Comparison of ENCODE assay signal across 11 cellular contexts in the genomic region with DNA sequence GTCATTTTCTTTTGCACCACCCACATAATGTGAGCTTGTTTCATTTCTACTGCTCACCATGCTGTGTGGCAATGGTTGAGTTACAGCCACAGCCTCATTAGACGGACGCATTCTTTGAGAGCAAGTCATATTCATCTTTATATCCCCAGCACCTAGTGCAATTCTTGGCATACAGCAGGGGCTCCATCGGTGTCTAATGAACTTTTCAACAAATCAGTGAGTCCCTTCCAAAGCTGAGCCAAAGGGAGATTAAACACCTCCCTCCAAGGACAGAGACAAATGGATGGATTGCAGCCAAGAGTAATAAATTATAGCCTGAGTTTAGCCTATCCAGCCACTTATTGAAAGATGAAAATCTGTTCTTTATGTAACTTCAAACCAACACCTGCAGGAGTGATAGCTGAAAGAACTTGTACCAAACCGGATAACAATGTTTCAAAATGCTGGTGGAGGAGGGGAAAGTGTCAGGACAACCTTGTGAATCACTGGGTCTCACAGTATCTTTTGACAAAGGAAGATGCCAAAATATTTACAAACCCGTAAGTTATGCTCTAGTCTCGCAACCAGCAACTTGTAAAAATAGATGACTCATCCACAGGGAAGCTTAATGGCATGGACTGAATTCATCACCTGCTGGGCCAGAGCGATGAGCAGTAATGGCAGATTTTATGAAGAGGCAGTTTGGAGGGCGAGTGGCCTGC.
A peak's percentile ranks its signal among the peaks of the same experiment; 100 is the strongest.
DNase-seq lines count a peak whose midpoint lies in the region; ATAC-seq and TF ChIP-seq lines count a peak whose summit lies in the region.
"Had no signal": no experiment of that assay in that cellular context is flagged by ENCODE, and none has a peak within 500 bp of the region (broad histone marks: within the 10 kb centered on the region; RNA-seq: fewer than 3 reads in every experiment).

No MANE protein-coding gene starts in this region.

- peak overlapping the region; percentile 70 for H3K4me2 ChIP-seq in HCT116 (ENCODE audit: low read length)

- H3K79me2 ChIP-seq in HCT116 (ENCODE audit: insufficient read depth, low read length), result no peaks in the 10 kb centered on the region

- RAD21 ChIA-PET in HCT116 (lab: Charles Lee; ENCODE audit: low non-redundant PET in 1 of 2, low total read pairs in 2 of 2, uncharacterized antibody in 2 of 2, unreplicated experiment in 2 of 2), result no interaction called here

- H3K27me3 Mint-ChIP-seq in T-helper 2 cell treated with Interferon-gamma antibody and Interleukin-4, amounts not matched to agents 5 μg/mL and 100 μg/mL, for 36 hours (ENCODE audit: low read depth), result peaks cover 3% of the 10 kb centered on the region
- H3K27me3 Mint-ChIP-seq in activated naive CD4-positive, alpha-beta T cell treated with anti-CD3 and anti-CD28 coated beads for 36 hours (ENCODE audit: low read depth), result peaks cover 10% of the 10 kb centered on the region

- TF ChIP-seq CTCF in HCT116 (IDR thresholded peaks at IDR 0.05 in 2 of 3, conservative IDR thresholded peaks at IDR 0.05 in 1 of 3; ENCODE audit: borderline replicate concordance in 1 of 3, insufficient read depth in 1 of 3, low read depth in 2 of 3, low read length in 2 of 3), result no peak

- H3K27ac Mint-ChIP-seq in T-helper 2 cell treated with Interferon-gamma antibody and Interleukin-4, amounts not matched to agents 5 μg/mL and 100 μg/mL, for 36 hours, result no peak overlapping the region
- H3K27ac Mint-ChIP-seq in activated naive CD4-positive, alpha-beta T cell treated with anti-CD3 and anti-CD28 coated beads for 36 hours, result no peak overlapping the region
- H3K27ac Mint-ChIP-seq: naive B cell had no signal

- H3K4me1 ChIP-seq in HCT116 (ENCODE audit: control insufficient read depth in 1 of 2, insufficient read depth in 2 of 2, low read length in 2 of 2), result peaks cover 23 to 32% of the 10 kb centered on the region in 2 experiments
- H3K4me1 ChIP-seq: Peyer's patch, uterus had no signal

- ATAC-seq in HCT116 (peak; percentile 84), HG02623 (IDR thresholded peaks at IDR 0.05; ENCODE audit: unreplicated experiment) (no peak)

- TF ChIP-seq RAD21 in HCT116 (IDR thresholded peaks at IDR 0.05; ENCODE audit: low read depth), result peak; percentile 5; the same call in 1 of the 2 replicates

- peak; percentile 68 for DNase-seq in HCT116 (ENCODE audit: low read depth, low spot score)
- DNase-seq in NCI-H510A (lab: John Stamatoyannopoulos, UW), result peak; percentile 52
- DNase-seq in dedifferentiated amniotic fluid mesenchymal stem cell (ENCODE audit: extremely low spot score), result peak; percentile 54
- DNase-seq in renal cortical epithelial cell (ENCODE audit: low read depth), result peak; percentile 65
- no peak for DNase-seq in T-helper 2 cell treated with Interferon-gamma antibody and Interleukin-4, amounts not matched to agents 5 μg/mL and 100 μg/mL, for 36 hours (ENCODE audit: low spot score)
- DNase-seq in activated naive CD4-positive, alpha-beta T cell treated with anti-CD3 and anti-CD28 coated beads for 36 hours, result no peak
- no peak for DNase-seq in activated CD4-positive, alpha-beta T cell treated with anti-CD3 and anti-CD28 coated beads for 48 hours
- DNase-seq: naive B cell had no signal

- no peak overlapping the region for H3K4me3 Mint-ChIP-seq in T-helper 2 cell treated with Interferon-gamma antibody and Interleukin-4, amounts not matched to agents 5 μg/mL and 100 μg/mL, for 36 hours
- H3K4me3 Mint-ChIP-seq in activated naive CD4-positive, alpha-beta T cell treated with anti-CD3 and anti-CD28 coated beads for 36 hours, result no peak overlapping the region
- H3K4me3 Mint-ChIP-seq: naive B cell had no signal

- H3K4me3 ChIP-seq in HCT116 (replicated peaks in 1 of 2; ENCODE audit: low read depth in 1 of 2, low read length in 2 of 2), result peak overlapping the region; percentile 0 to 19; a peak in 2 of 4 replicates
- H3K4me3 ChIP-seq: Peyer's patch, uterus had no signal

- POLR2A ChIA-PET in HCT116 (lab: Charles Lee), result no interaction called here

- H3K36me3 Mint-ChIP-seq in T-helper 2 cell treated with Interferon-gamma antibody and Interleukin-4, amounts not matched to agents 5 μg/mL and 100 μg/mL, for 36 hours (ENCODE audit: low read depth), result no peaks in the 10 kb centered on the region
- no peaks in the 10 kb centered on the region for H3K36me3 Mint-ChIP-seq in activated naive CD4-positive, alpha-beta T cell treated with anti-CD3 and anti-CD28 coated beads for 36 hours (ENCODE audit: low read depth)
- H3K36me3 Mint-ChIP-seq: naive B cell had no signal

- H3K27ac ChIP-seq in HCT116 (ENCODE audit: low read depth, low read length), result peak overlapping the region; percentile 53
- H3K27ac ChIP-seq: Peyer's patch had no signal

- no peaks in the 10 kb centered on the region for H3K9me3 Mint-ChIP-seq in T-helper 2 cell treated with Interferon-gamma antibody and Interleukin-4, amounts not matched to agents 5 μg/mL and 100 μg/mL, for 36 hours
- H3K9me3 Mint-ChIP-seq in activated naive CD4-positive, alpha-beta T cell treated with anti-CD3 and anti-CD28 coated beads for 36 hours, result no peaks in the 10 kb centered on the region

- H3K9me2 ChIP-seq in HCT116 (ENCODE audit: insufficient read depth), result no peaks in the 10 kb centered on the region

- no peaks in the 10 kb centered on the region for H4K20me1 ChIP-seq in HCT116 (ENCODE audit: insufficient read depth)

- no peaks in the 10 kb centered on the region for H3K27me3 ChIP-seq in HCT116 (ENCODE audit: insufficient read depth, low read length)
- H3K27me3 ChIP-seq: Peyer's patch, uterus had no signal

- CTCF ChIA-PET in HCT116 (lab: Charles Lee), result no interaction called here
- CTCF ChIA-PET in activated naive CD4-positive, alpha-beta T cell treated with anti-CD3 and anti-CD28 coated beads for 36 hours (lab: Charles Lee), result interaction anchor here (0.6 to 0.7 kb wide), 2 partner anchors 175 to 331 kb away, joined by 3 read pairs; no protein-coding TSS in a partner anchor

- no peak for TF ChIP-seq POLR2A in HCT116 (IDR thresholded peaks at IDR 0.05; ENCODE audit: borderline replicate concordance, extremely low read depth, insufficient read depth, insufficient read length)

- intact Hi-C loops in HCT116 (cut with micrococcal nuclease), result no loop called here
- intact Hi-C loops in activated naive CD4-positive, alpha-beta T cell treated with anti-CD3 and anti-CD28 coated beads for 36 hours (cut with micrococcal nuclease), result no loop called here

- no peaks in the 10 kb centered on the region for H3K36me3 ChIP-seq in HCT116 (ENCODE audit: control insufficient read depth in 1 of 2, insufficient read depth in 2 of 2, low read length in 2 of 2)
- H3K36me3 ChIP-seq: Peyer's patch, uterus had no signal

- peak overlapping the region; percentile 73 for H2AFZ ChIP-seq in HCT116 (ENCODE audit: low read depth, low read length, poor library complexity, severe bottlenecking)

- no peak overlapping the region for H3K9ac ChIP-seq in HCT116 (ENCODE audit: low read length)

- H3K4me1 Mint-ChIP-seq in T-helper 2 cell treated with Interferon-gamma antibody and Interleukin-4, amounts not matched to agents 5 μg/mL and 100 μg/mL, for 36 hours (ENCODE audit: low read depth), result no peaks in the 10 kb centered on the region
- no peaks in the 10 kb centered on the region for H3K4me1 Mint-ChIP-seq in activated naive CD4-positive, alpha-beta T cell treated with anti-CD3 and anti-CD28 coated beads for 36 hours (ENCODE audit: low read depth)
- H3K4me1 Mint-ChIP-seq: naive B cell had no signal

- no peaks in the 10 kb centered on the region for H3K9me3 ChIP-seq in HCT116 (ENCODE audit: control insufficient read depth in 1 of 2, insufficient read depth in 1 of 2, low read depth in 1 of 2, low read length in 2 of 2)
- H3K9me3 ChIP-seq: Peyer's patch, uterus had no signal

- no TSS peak for BruUV-seq in HCT116 (replicated peaks; lab: Mats Ljungman, UMichigan)

TF ChIP-seq in HCT116, 20 proteins besides CTCF, POLR2A, EP300 and RAD21 (continues in another document):
- TF ChIP-seq CBX3 (IDR thresholded peaks at IDR 0.05; ENCODE audit: low read depth), result peak; percentile 36; the same call in 1 of the 2 replicates
- no peak for TF ChIP-seq EGR1 (IDR thresholded peaks at IDR 0.05; ENCODE audit: low read depth)
- TF ChIP-seq EZH2phosphoT487 (IDR thresholded peaks at IDR 0.05; ENCODE audit: borderline replicate concordance), result no peak
- TF ChIP-seq, protein P1, sequence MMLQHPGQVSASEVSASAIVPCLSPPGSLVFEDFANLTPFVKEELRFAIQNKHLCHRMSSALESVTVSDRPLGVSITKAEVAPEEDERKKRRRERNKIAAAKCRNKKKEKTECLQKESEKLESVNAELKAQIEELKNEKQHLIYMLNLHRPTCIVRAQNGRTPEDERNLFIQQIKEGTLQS (IDR thresholded peaks at IDR 0.05), result no peak
- TF ChIP-seq ELF1 (IDR thresholded peaks at IDR 0.05; ENCODE audit: borderline replicate concordance, low read depth), result no peak
- no peak for TF ChIP-seq MAX (IDR thresholded peaks at IDR 0.05)
- TF ChIP-seq TCF7L2 (IDR thresholded peaks at IDR 0.05; ENCODE audit: borderline replicate concordance, extremely low read depth, insufficient read depth, insufficient read length), result no peak
- no peak for TF ChIP-seq ZBTB33 (IDR thresholded peaks at IDR 0.05; ENCODE audit: extremely low read depth, insufficient replicate concordance, low read length)
- TF ChIP-seq SRF (IDR thresholded peaks at IDR 0.05; ENCODE audit: low read depth), result 0 out of 2 replicates have a peak, but pooled peaks have one; percentile 35
- peak; percentile 50 for TF ChIP-seq YY1 (IDR thresholded peaks at IDR 0.05; ENCODE audit: extremely low read depth, insufficient replicate concordance, low read depth, low read length)
- TF ChIP-seq JUND (IDR thresholded peaks at IDR 0.05), result peak; percentile 82
- 0 out of 2 replicates have a peak, but pooled peaks have one; percentile 5 for TF ChIP-seq POLR2AphosphoS5 (IDR thresholded peaks at IDR 0.05; ENCODE audit: low read depth, low read length)
- TF ChIP-seq ZFX (IDR thresholded peaks at IDR 0.05), result no peak

Comparison
In these comparisons a context has a peak if more than half of its experiments do, and no peak if none do; other contexts are left out.
1. DNase-seq: peak in HCT116 (single experiment), NCI-H510A (single experiment), dedifferentiated amniotic fluid mesenchymal stem cell (single experiment) and renal cortical epithelial cell (single experiment); none in T-helper 2 cell treated with Interferon-gamma antibody and Interleukin-4, amounts not matched to agents 5 μg/mL and 100 μg/mL, for 36 hours (single experiment), activated naive CD4-positive, alpha-beta T cell treated with anti-CD3 and anti-CD28 coated beads for 36 hours (single experiment) and activated CD4-positive, alpha-beta T cell treated with anti-CD3 and anti-CD28 coated beads for 48 hours (single experiment).